7 cellular contexts compared by ENCODE assay signal in genomic region chr6:19997104-19997503, GRCh38.
"Had no signal": no experiment of that assay in that cellular context is flagged by ENCODE, and none has a peak within 500 bp of the region (broad histone marks: within the 10 kb centered on the region; RNA-seq: fewer than 3 reads in every experiment).

No MANE protein-coding gene starts in this region.

- H3K4me3 ChIP-seq: GM23248, HAP-1 had no signal

- ATAC-seq: HCT116 had no signal

- DNase-seq: GM23248, GOT3, H7, KG1 had no signal

- H3K27ac ChIP-seq: GM23248 had no signal

- H3K9me3 ChIP-seq: HAP-1 had no signal

- H2AFZ ChIP-seq: GM23248 had no signal

- FAIRE-seq: HTR-8/SVneo had no signal

- H3K9ac ChIP-seq: GM23248 had no signal

- H3K36me3 ChIP-seq: HAP-1 had no signal

- H3K4me1 ChIP-seq: HAP-1 had no signal
